In genomic region chr2:88350641-88351601, GRCh38 we compare ENCODE assay signal across 8 cellular contexts.
A peak's percentile ranks its signal among the peaks of the same experiment; 100 is the strongest.
DNase-seq lines count a peak whose midpoint lies in the region; ATAC-seq lines count a peak whose summit lies in the region.

No MANE protein-coding gene starts in this region.

- peak overlapping the region; percentile 50 for H3K4me3 ChIP-seq in iPS-18a (ENCODE audit: low read length)

- peaks cover 12% of the 10 kb centered on the region for H3K27me3 ChIP-seq in iPS-18a (ENCODE audit: control insufficient read depth, insufficient read depth, low read length)

- peaks cover 12% of the 10 kb centered on the region for H3K4me1 ChIP-seq in ES-I3 (ENCODE audit: insufficient read depth, low read length)
- H3K4me1 ChIP-seq in iPS-18a (ENCODE audit: control insufficient read depth, low read depth, low read length), result peaks cover 18% of the 10 kb centered on the region

- peak; percentile 49 for DNase-seq in SW480 (ENCODE audit: low spot score)
- peak; percentile 70 for DNase-seq in astrocyte of the hippocampus (ENCODE audit: low read depth, low spot score)
- DNase-seq in stimulated activated CD4-positive, alpha-beta T cell treated with anti-CD3 and anti-CD28 coated beads, Interleukin-12 subunit alpha, Interleukin-12 subunit beta, amount 100 ng/mL, for 4 hours, result peak; percentile 66

- H3K9ac ChIP-seq in ES-I3 (ENCODE audit: low read depth, low read length), result peak overlapping the region; percentile 59
- H3K9ac ChIP-seq in iPS-18a (ENCODE audit: low read length), result peak overlapping the region; percentile 61

- ATAC-seq in HG03066 (IDR thresholded peaks at IDR 0.05; ENCODE audit: low read depth, unreplicated experiment), result peak; percentile 56
- ATAC-seq in HG03097 (IDR thresholded peaks at IDR 0.05; ENCODE audit: low FRiP score, unreplicated experiment), result no peak
- ATAC-seq in HG02970 (IDR thresholded peaks at IDR 0.05; ENCODE audit: low FRiP score, unreplicated experiment), result no peak

- no peaks in the 10 kb centered on the region for H3K36me3 ChIP-seq in ES-I3 (ENCODE audit: insufficient read depth, low read length)
- no peaks in the 10 kb centered on the region for H3K36me3 ChIP-seq in iPS-18a (ENCODE audit: control insufficient read depth, low read depth, low read length)

- H3K9me3 ChIP-seq in ES-I3 (ENCODE audit: control insufficient read depth, insufficient read depth, low read length), result no peaks in the 10 kb centered on the region
- no peaks in the 10 kb centered on the region for H3K9me3 ChIP-seq in iPS-18a (ENCODE audit: control insufficient read depth, low read depth, low read length)

- H3K27ac ChIP-seq in iPS-18a (ENCODE audit: low read length), result peak overlapping the region; percentile 19
